1 cellular context compared by ENCODE assay signal in the genomic region with DNA sequence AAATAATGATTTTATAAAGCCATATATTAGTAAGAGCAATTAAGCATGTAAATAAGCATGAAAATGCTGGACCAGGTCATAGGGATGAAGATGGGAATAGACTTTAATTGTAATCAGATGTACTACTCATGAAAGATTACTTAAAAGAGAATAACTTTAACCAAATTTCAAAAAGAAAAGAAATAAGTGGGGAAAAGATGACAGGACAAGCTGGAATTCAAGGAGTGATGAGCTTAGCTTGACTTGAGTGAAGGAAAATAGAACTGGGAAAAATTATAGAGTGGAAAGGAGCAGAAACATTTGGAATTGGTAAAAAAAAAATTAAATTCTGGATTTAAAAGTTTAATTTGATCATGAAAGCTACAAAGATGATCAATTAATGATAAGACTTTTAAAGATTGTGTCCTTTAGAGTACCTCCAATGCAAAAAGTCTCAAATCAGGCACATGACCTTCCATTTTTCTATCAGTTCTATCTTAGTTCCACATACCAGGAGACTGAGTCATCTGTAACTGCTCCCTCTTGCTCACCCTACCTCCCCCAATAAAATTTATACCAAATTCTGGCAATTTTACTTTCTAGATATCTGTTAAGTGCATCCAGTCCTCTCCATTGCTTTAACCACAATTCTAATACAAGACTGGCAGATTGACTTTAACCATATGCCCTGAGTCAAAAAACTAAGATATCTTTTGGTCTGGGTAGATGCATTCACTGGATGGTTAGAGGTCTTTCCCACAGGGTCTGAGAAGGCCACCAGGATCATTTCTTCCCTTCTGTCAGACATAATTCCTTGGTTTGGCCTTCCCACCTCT.
TF ChIP-seq lines count a peak whose summit lies in the region.

No MANE protein-coding gene starts in this region.

TF ChIP-seq in SK-N-SH treated with all-trans-retinoic acid at 6 μM for 48 hours, 23 proteins besides CTCF, POLR2A, EP300 and RAD21 (continued from another document):
- TF ChIP-seq POU6F1 (CRISPR knock-in tag; IDR thresholded peaks at IDR 0.05; ENCODE audit: borderline replicate concordance, low read depth) = no peak
- TF ChIP-seq ARNTL (CRISPR knock-in tag; IDR thresholded peaks at IDR 0.05; ENCODE audit: borderline replicate concordance, low read depth) = no peak
- TF ChIP-seq TCF4 (CRISPR knock-in tag; IDR thresholded peaks at IDR 0.05; ENCODE audit: borderline replicate concordance) = no peak
